ENCODE assay signal across 12 cellular contexts in the genomic region with DNA sequence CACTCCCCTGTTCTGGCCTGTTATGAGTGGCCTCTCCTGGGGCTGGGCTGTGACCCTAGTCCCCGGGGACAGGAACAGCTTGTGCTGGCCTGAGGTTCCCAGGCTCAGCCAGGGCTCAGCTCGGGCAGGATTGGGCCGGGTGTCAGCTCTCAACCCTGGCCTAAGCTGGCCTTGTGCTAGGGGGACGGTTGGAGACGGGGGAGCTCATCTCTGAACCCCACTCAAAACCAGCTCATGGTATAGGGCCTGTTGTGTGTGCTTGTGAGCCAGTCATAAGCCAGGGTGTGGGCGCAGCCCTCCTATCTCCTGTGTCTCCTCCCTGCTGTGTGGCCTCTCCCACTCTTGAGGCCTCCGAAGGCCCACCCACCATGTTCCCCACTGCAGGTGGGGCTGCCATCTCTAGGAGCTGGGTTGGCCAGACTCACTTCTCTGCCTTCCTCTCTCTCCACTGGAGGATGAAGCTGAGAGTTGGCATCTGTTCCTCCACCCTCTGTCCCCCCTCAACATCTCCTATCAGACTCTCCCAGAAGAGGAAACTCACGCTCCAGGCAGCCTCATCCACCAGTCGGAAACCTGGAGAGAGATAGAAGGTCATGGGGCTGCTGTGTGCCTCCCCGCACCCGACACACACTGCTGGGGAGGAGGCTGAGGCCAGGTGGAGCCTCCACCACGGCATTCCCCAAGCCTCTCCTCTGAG. TPM values are rescaled to one million over a fixed set of nuclear protein-coding genes. Genes with fewer than 3 reads are reported as not detected.
DNase-seq lines count a peak whose midpoint lies in the region; ATAC-seq, FAIRE-seq and TF ChIP-seq lines count a peak whose summit lies in the region.
"Had no signal": no experiment of that assay in that cellular context is flagged by ENCODE, and none has a peak within 500 bp of the region (broad histone marks: within the 10 kb centered on the region; RNA-seq: fewer than 3 reads in every experiment).

No MANE protein-coding gene starts in this region.

- in situ Hi-C loops in K562 (cut with MboI), result loop anchor here (5.0 kb wide), 1 partner anchor 32 kb away; no protein-coding TSS in a partner anchor

- peak overlapping the region; percentile 63 for H3K27ac ChIP-seq in K562 (ENCODE audit: extremely low read depth, low read depth, low read length)
- peak overlapping the region; percentile 80 for H3K27ac ChIP-seq in right cardiac atrium (ENCODE audit: low read length)
- peak overlapping the region; percentile 81 for H3K27ac ChIP-seq in skeletal muscle tissue (ENCODE audit: low read depth, low read length)

- H3K36me3 ChIP-seq in K562 (ENCODE audit: control insufficient read depth, insufficient read depth, low read length), result no peaks in the 10 kb centered on the region
- no peaks in the 10 kb centered on the region for H3K36me3 ChIP-seq in skeletal muscle tissue (ENCODE audit: control insufficient read depth in 3 of 3, insufficient read depth in 3 of 3, low read length in 3 of 3)

- H3K79me2 ChIP-seq in K562 (ENCODE audit: control insufficient read depth, insufficient read depth, low read length), result no peaks in the 10 kb centered on the region

- no peak overlapping the region for H3K27ac Mint-ChIP-seq in activated CD4-positive, alpha-beta memory T cell treated with anti-CD3 and anti-CD28 coated beads, Interleukin-2, amount 10 ng/mL, durations not matched to agents 7 days and 5 days
- no peak overlapping the region for H3K27ac Mint-ChIP-seq in activated CD4-positive, alpha-beta T cell treated with anti-CD3 and anti-CD28 coated beads, Interleukin-2, amount 10 ng/mL, durations not matched to agents 7 days and 5 days
- H3K27ac Mint-ChIP-seq: T-helper 1 cell treated with Interleukin-12 subunit alpha and Interleukin-12 subunit beta and Interleukin-4 antibody, amounts not matched to agents 30 μg/mL and 1 μg/mL, for 36 hours had no signal

- FAIRE-seq in K562 (lab: Jason Lieb, UNC), result peak; percentile 88

- H3K9me1 ChIP-seq in K562 (ENCODE audit: control insufficient read depth, insufficient read depth, low read length), result no peaks in the 10 kb centered on the region

- CTCF ChIA-PET in K562 (lab: Yijun Ruan, JAX; ENCODE audit: low intra/inter-chr PET ratio), result interaction anchor here (1.0 to 1.7 kb wide), 2 partner anchors 16 to 25 kb away, joined by 4 to 5 read pairs; partner anchors contain the start of gene LRRC71
- CTCF ChIA-PET in activated CD4-positive, alpha-beta memory T cell treated with anti-CD3 and anti-CD28 coated beads, Interleukin-2, amount 10 ng/mL, durations not matched to agents 7 days and 5 days (lab: Charles Lee), result interaction anchor here (0.8 to 1.8 kb wide), 3 partner anchors 16 to 169 kb away, joined by 3 to 4 read pairs (median 4); no protein-coding TSS in a partner anchor
- CTCF ChIA-PET in activated CD4-positive, alpha-beta T cell treated with anti-CD3 and anti-CD28 coated beads, Interleukin-2, amount 10 ng/mL, durations not matched to agents 7 days and 5 days (lab: Charles Lee), result interaction anchor here (0.5 to 1.9 kb wide), 6 partner anchors 10 to 197 kb away, joined by 3 to 5 read pairs (median 4); no protein-coding TSS in a partner anchor

- H3K4me1 Mint-ChIP-seq in activated CD4-positive, alpha-beta memory T cell treated with anti-CD3 and anti-CD28 coated beads, Interleukin-2, amount 10 ng/mL, durations not matched to agents 7 days and 5 days, result peaks cover 35% of the 10 kb centered on the region
- peaks cover 37% of the 10 kb centered on the region for H3K4me1 Mint-ChIP-seq in activated CD4-positive, alpha-beta T cell treated with anti-CD3 and anti-CD28 coated beads, Interleukin-2, amount 10 ng/mL, durations not matched to agents 7 days and 5 days

- H3K27me3 Mint-ChIP-seq in activated CD4-positive, alpha-beta memory T cell treated with anti-CD3 and anti-CD28 coated beads, Interleukin-2, amount 10 ng/mL, durations not matched to agents 7 days and 5 days, result peaks cover 62% of the 10 kb centered on the region
- peaks cover 50% of the 10 kb centered on the region for H3K27me3 Mint-ChIP-seq in activated CD4-positive, alpha-beta T cell treated with anti-CD3 and anti-CD28 coated beads, Interleukin-2, amount 10 ng/mL, durations not matched to agents 7 days and 5 days

- TF ChIP-seq CTCF in K562 (IDR thresholded peaks at IDR 0.05 in 2 of 3, conservative IDR thresholded peaks at IDR 0.05 in 1 of 3; ENCODE audit: insufficient read depth in 2 of 3, low read depth in 1 of 3, low read length in 3 of 3), result no peak

- TF ChIP-seq RAD21 in K562 (CRISPR knock-in tag; conservative IDR thresholded peaks at IDR 0.05 in 1 of 2, IDR thresholded peaks at IDR 0.05 in 1 of 2), result no peak

- peak; percentile 35; the same call in 1 of the 2 replicates for TF ChIP-seq POLR2A in K562 (conservative IDR thresholded peaks at IDR 0.05)

- H2AFZ ChIP-seq in K562 (ENCODE audit: low read depth, low read length), result peak overlapping the region; percentile 95

- DNase-seq in EL, result peak; percentile 64
- peak; percentile 82 to 91 (median 88) for DNase-seq in K562 (ENCODE audit: extremely low read depth in 1 of 4, low spot score in 3 of 4)
- peak; percentile 66 to 87 (median 83) for DNase-seq in right cardiac atrium
- DNase-seq in activated CD4-positive, alpha-beta memory T cell treated with anti-CD3 and anti-CD28 coated beads, Interleukin-2, amount 10 ng/mL, durations not matched to agents 7 days and 5 days, result no peak
- no peak for DNase-seq in activated CD4-positive, alpha-beta T cell treated with anti-CD3 and anti-CD28 coated beads, Interleukin-2, amount 10 ng/mL, durations not matched to agents 7 days and 5 days
- no peak for DNase-seq in activated CD4-positive, alpha-beta T cell treated with anti-CD3 and anti-CD28 coated beads, Interleukin-2, amount 50 U/mL, for 48 hours
- DNase-seq: activated gamma-delta T cell treated with Interleukin-2 at 50 U/mL for 16 hours, NCI-H345, occipital lobe had no signal

- H3K4me1 ChIP-seq in K562 (replicated peaks in 1 of 2; ENCODE audit: control insufficient read depth in 2 of 2, insufficient read depth in 2 of 2, low read length in 2 of 2) (peaks cover 36 to 58% of the 10 kb centered on the region in 2 experiments), right cardiac atrium (ENCODE audit: control insufficient read depth, insufficient read depth, low read length) (peaks cover under 1% of the 10 kb centered on the region), skeletal muscle tissue (ENCODE audit: control insufficient read depth in 3 of 3, insufficient read depth in 3 of 3, low read length in 3 of 3) (peaks cover 22 to 45% (median 42%) of the 10 kb centered on the region in 3 donors)

- no peaks in the 10 kb centered on the region for H3K9me3 Mint-ChIP-seq in activated CD4-positive, alpha-beta memory T cell treated with anti-CD3 and anti-CD28 coated beads, Interleukin-2, amount 10 ng/mL, durations not matched to agents 7 days and 5 days
- no peaks in the 10 kb centered on the region for H3K9me3 Mint-ChIP-seq in activated CD4-positive, alpha-beta T cell treated with anti-CD3 and anti-CD28 coated beads, Interleukin-2, amount 10 ng/mL, durations not matched to agents 7 days and 5 days
- H3K9me3 Mint-ChIP-seq: T-helper 1 cell treated with Interleukin-12 subunit alpha and Interleukin-12 subunit beta and Interleukin-4 antibody, amounts not matched to agents 30 μg/mL and 1 μg/mL, for 36 hours had no signal

- POLR2A ChIA-PET in K562 (lab: Yijun Ruan, JAX), result interaction anchor here (0.6 to 1.5 kb wide), 10 partner anchors 9 to 235 kb away, joined by 3 to 7 read pairs (median 4); no protein-coding TSS in a partner anchor
- POLR2A ChIA-PET in activated CD4-positive, alpha-beta memory T cell treated with anti-CD3 and anti-CD28 coated beads, Interleukin-2, amount 10 ng/mL, durations not matched to agents 7 days and 5 days (lab: Charles Lee), result interaction anchor here (0.9 kb wide), 1 partner anchor 59 kb away, joined by 5 read pairs; no protein-coding TSS in a partner anchor
- POLR2A ChIA-PET in activated CD4-positive, alpha-beta T cell treated with anti-CD3 and anti-CD28 coated beads, Interleukin-2, amount 10 ng/mL, durations not matched to agents 7 days and 5 days (lab: Charles Lee), result no interaction called here

- no peaks in the 10 kb centered on the region for H3K27me3 ChIP-seq in K562 (ENCODE audit: control insufficient read depth in 2 of 2, insufficient read depth in 2 of 2, low read length in 2 of 2)
- H3K27me3 ChIP-seq in right cardiac atrium (ENCODE audit: control insufficient read depth, insufficient read depth), result no peaks in the 10 kb centered on the region
- H3K27me3 ChIP-seq in skeletal muscle tissue (ENCODE audit: control insufficient read depth in 3 of 3, insufficient read depth in 3 of 3, low read length in 3 of 3), result peaks cover 15 to 22% (median 19%) of the 10 kb centered on the region in 3 donors

- H3K4me3 ChIP-seq in K562 (no peak overlapping the region), right cardiac atrium (ENCODE audit: low read length) (peak overlapping the region; percentile 47), skeletal muscle tissue (ENCODE audit: low read length in 3 of 3) (peak overlapping the region; percentile 58 to 78 (median 68))

- BruUV-seq in K562 (replicated peaks; lab: Mats Ljungman, UMichigan), result no TSS peak

- H3K4me2 ChIP-seq in K562 (ENCODE audit: insufficient read depth, low read length), result peak overlapping the region; percentile 62

- no peaks in the 10 kb centered on the region for H3K36me3 Mint-ChIP-seq in activated CD4-positive, alpha-beta memory T cell treated with anti-CD3 and anti-CD28 coated beads, Interleukin-2, amount 10 ng/mL, durations not matched to agents 7 days and 5 days (ENCODE audit: low read depth)
- no peaks in the 10 kb centered on the region for H3K36me3 Mint-ChIP-seq in activated CD4-positive, alpha-beta T cell treated with anti-CD3 and anti-CD28 coated beads, Interleukin-2, amount 10 ng/mL, durations not matched to agents 7 days and 5 days (ENCODE audit: low read depth)

- intact Hi-C loops in K562 (cut with micrococcal nuclease) (no loop called here), right cardiac atrium (cut with DNase I) (loop anchor here in 1 of 4 donors (5.0 kb wide), 1 partner anchor 32 kb away; no protein-coding TSS in a partner anchor)

- peak; percentile 53; the same call in 1 of the 2 replicates for TF ChIP-seq EP300 in K562 (IDR thresholded peaks at IDR 0.05; ENCODE audit: low read length)

- 10% methylated on average over 10 of the region's 12 CpGs for WGBS in K562 (ENCODE audit: insufficient coverage, low coverage, missing lambda C conversion rate)
- 39% methylated on average over 12 of the region's 12 CpGs for WGBS in right cardiac atrium

- H4K20me1 ChIP-seq in K562 (replicated peaks; ENCODE audit: control insufficient read depth, insufficient read depth, low read length), result no peaks in the 10 kb centered on the region

- H3K9me3 ChIP-seq in K562 (replicated peaks; ENCODE audit: control insufficient read depth, insufficient read depth, low read depth, low read length), result no peaks in the 10 kb centered on the region
- no peaks in the 10 kb centered on the region for H3K9me3 ChIP-seq in right cardiac atrium (ENCODE audit: control insufficient read depth, low read length)
- H3K9me3 ChIP-seq in skeletal muscle tissue (ENCODE audit: control insufficient read depth in 3 of 3, low read length in 3 of 3), result no peaks in the 10 kb centered on the region

- no peak overlapping the region for H3K4me3 Mint-ChIP-seq in activated CD4-positive, alpha-beta memory T cell treated with anti-CD3 and anti-CD28 coated beads, Interleukin-2, amount 10 ng/mL, durations not matched to agents 7 days and 5 days
- no peak overlapping the region for H3K4me3 Mint-ChIP-seq in activated CD4-positive, alpha-beta T cell treated with anti-CD3 and anti-CD28 coated beads, Interleukin-2, amount 10 ng/mL, durations not matched to agents 7 days and 5 days
- H3K4me3 Mint-ChIP-seq: T-helper 1 cell treated with Interleukin-12 subunit alpha and Interleukin-12 subunit beta and Interleukin-4 antibody, amounts not matched to agents 30 μg/mL and 1 μg/mL, for 36 hours had no signal

- H3K9ac ChIP-seq in K562 (ENCODE audit: insufficient read depth in 1 of 2, low read depth in 2 of 2, low read length in 2 of 2) (peak overlapping the region; percentile 43 to 88), skeletal muscle tissue (ENCODE audit: low read depth in 1 of 3, low read length in 3 of 3) (peak overlapping the region; percentile 57 to 82 (median 64))

- peak; percentile 74 for ATAC-seq in K562
- ATAC-seq in right cardiac atrium, result peak; percentile 42 to 43
- ATAC-seq in HG03521 (IDR thresholded peaks at IDR 0.05; ENCODE audit: unreplicated experiment), result no peak

RNA-seq across cellular contexts. Expression of gene PEAR1, which starts 1.3 kb away (rescaled TPM):
- total RNA-seq in K562 (2011; cell fraction: chromatin; rRNA removed; ENCODE audit: low replicate concordance), result 6.2 and 13.8 TPM in 2 replicates
- total RNA-seq in K562 (2011; cell fraction: nucleolus; rRNA removed), result 11.7 and 12.5 TPM in 2 replicates
- 6.5 and 7.2 TPM in 2 replicates for total RNA-seq in K562 (2011; cell fraction: nucleoplasm; rRNA removed)
- total RNA-seq in K562 (2014; rRNA removed) (6.4 and 12.7 TPM in 2 replicates), K562 (2014; rRNA removed; fragmentation: Illumina TruSeq; extraction: Trizol) (2.5 and 2.6 TPM in 2 replicates), K562 (2015; rRNA removed; fragmentation: Illumina TruSeq; extraction: Trizol) (5.9 and 6.0 TPM in 2 replicates), K562 (2021) (5.2 and 6.1 TPM in 2 replicates), right cardiac atrium (10 to 100 TPM in 1 of 4 donors, 1 to 10 TPM in 3; 6.6 to 10.3 (median 8.5) TPM), skeletal muscle tissue (4.7 TPM)
- polyA plus RNA-seq in K562 (2011; rRNA removed) (13.9 and 16.6 TPM in 2 replicates), K562 (2014; fragmentation: Illumina TruSeq; extraction: Trizol) (6.8 and 9.8 TPM in 2 replicates), K562 (2014; fragmentation: Nextera tagmentation; extraction: Ambion mirVana) (1 to 10 TPM in 1 of 2 experiments, under 1 TPM in 1; 0.87 to 1.1 TPM), K562 (2014; rRNA removed) (7.0 and 9.1 TPM in 2 replicates), right cardiac atrium (6.9 TPM)
- polyA plus RNA-seq in K562 (2011; cell fraction: cytosol; rRNA removed), result 17.4 and 33.0 TPM in 2 replicates
- 30.0 and 34.3 TPM in 2 replicates for polyA plus RNA-seq in K562 (2011; cell fraction: nucleus; rRNA removed)
- polyA plus RNA-seq in K562 (2012), result 5.5 and 7.2 TPM in 2 replicates
- 6.3 and 7.1 TPM in 2 replicates for polyA minus RNA-seq in K562 (2011; rRNA and poly(A)+ RNA removed)
- polyA minus RNA-seq in K562 (2011; cell fraction: cytosol; rRNA and poly(A)+ RNA removed), result 7.3 and 8.2 TPM in 2 replicates
- polyA minus RNA-seq in K562 (2011; cell fraction: nucleus; rRNA and poly(A)+ RNA removed), result 6.3 and 12.1 TPM in 2 replicates
- under 1 TPM in 1 of 2 experiments, not detected in 1; 0.05 TPM for total RNA-seq in activated CD4-positive, alpha-beta memory T cell treated with anti-CD3 and anti-CD28 coated beads, Interleukin-2, amount 10 ng/mL, durations not matched to agents 7 days and 5 days
- total RNA-seq in activated CD4-positive, alpha-beta T cell treated with anti-CD3 and anti-CD28 coated beads, Interleukin-2, amount 10 ng/mL, durations not matched to agents 7 days and 5 days, result under 1 TPM; 0.07 to 0.15 TPM

RNA-seq across cellular contexts. Expression of gene LRRC71, which starts 25.6 kb away (rescaled TPM):
- 2.2 and 3.8 TPM in 2 replicates for total RNA-seq in K562 (2011; cell fraction: chromatin; rRNA removed; ENCODE audit: low replicate concordance)
- 2.5 and 4.9 TPM in 2 replicates for total RNA-seq in K562 (2011; cell fraction: nucleolus; rRNA removed)
- total RNA-seq in K562 (2011; cell fraction: nucleoplasm; rRNA removed), result 2.4 and 2.8 TPM in 2 replicates
- 0.64 TPM in 1 of 2 replicates, not detected in the other for total RNA-seq in K562 (2014; rRNA removed)
- total RNA-seq in K562 (2014; rRNA removed; fragmentation: Illumina TruSeq; extraction: Trizol), result 0.22 and 0.51 TPM in 2 replicates
- total RNA-seq in K562 (2015; rRNA removed; fragmentation: Illumina TruSeq; extraction: Trizol), result not detected in 2 replicates
- 0.45 and 1.2 TPM in 2 replicates for total RNA-seq in K562 (2021)
- 0.87 and 1.1 TPM in 2 replicates for polyA plus RNA-seq in K562 (2011; rRNA removed)
- 0.99 and 1.4 TPM in 2 replicates for polyA plus RNA-seq in K562 (2011; cell fraction: cytosol; rRNA removed)
- 2.4 and 4.3 TPM in 2 replicates for polyA plus RNA-seq in K562 (2011; cell fraction: nucleus; rRNA removed)
- 0.90 and 0.99 TPM in 2 replicates for polyA plus RNA-seq in K562 (2012)
- polyA plus RNA-seq in K562 (2014; fragmentation: Illumina TruSeq; extraction: Trizol), result 0.06 and 0.51 TPM in 2 replicates
- under 1 TPM; 0.23 to 0.38 TPM for polyA plus RNA-seq in K562 (2014; fragmentation: Nextera tagmentation; extraction: Ambion mirVana)
- polyA plus RNA-seq in K562 (2014; rRNA removed), result 0.19 and 0.91 TPM in 2 replicates
- polyA minus RNA-seq in K562 (2011; rRNA and poly(A)+ RNA removed), result 0.54 and 0.63 TPM in 2 replicates
- 1.5 TPM in 1 of 2 replicates, not detected in the other for polyA minus RNA-seq in K562 (2011; cell fraction: cytosol; rRNA and poly(A)+ RNA removed)
- 1.1 and 1.4 TPM in 2 replicates for polyA minus RNA-seq in K562 (2011; cell fraction: nucleus; rRNA and poly(A)+ RNA removed)
- total RNA-seq in right cardiac atrium, result under 1 TPM in 1 of 4 donors, not detected in 3; 0.31 TPM
- polyA plus RNA-seq in right cardiac atrium, result 0.18 TPM
- not detected for total RNA-seq in skeletal muscle tissue
- total RNA-seq in activated CD4-positive, alpha-beta memory T cell treated with anti-CD3 and anti-CD28 coated beads, Interleukin-2, amount 10 ng/mL, durations not matched to agents 7 days and 5 days, result not detected
- total RNA-seq in activated CD4-positive, alpha-beta T cell treated with anti-CD3 and anti-CD28 coated beads, Interleukin-2, amount 10 ng/mL, durations not matched to agents 7 days and 5 days, result not detected

RNA-seq across cellular contexts. Expression of gene NTRK1, which starts 34.2 kb away (rescaled TPM):
- total RNA-seq in K562 (2011; cell fraction: chromatin; rRNA removed; ENCODE audit: low replicate concordance), result 54.2 and 208 TPM in 2 replicates
- total RNA-seq in K562 (2011; cell fraction: nucleolus; rRNA removed), result 116 and 182 TPM in 2 replicates
- 78.5 and 79.4 TPM in 2 replicates for total RNA-seq in K562 (2011; cell fraction: nucleoplasm; rRNA removed)
- total RNA-seq in K562 (2014; rRNA removed), result 22.4 and 23.1 TPM in 2 replicates
- 3.3 and 4.8 TPM in 2 replicates for total RNA-seq in K562 (2014; rRNA removed; fragmentation: Illumina TruSeq; extraction: Trizol)
- 4.0 and 4.2 TPM in 2 replicates for total RNA-seq in K562 (2015; rRNA removed; fragmentation: Illumina TruSeq; extraction: Trizol)
- 28.0 and 30.0 TPM in 2 replicates for total RNA-seq in K562 (2021)
- polyA plus RNA-seq in K562 (2011; rRNA removed), result 18.2 and 21.5 TPM in 2 replicates
- polyA plus RNA-seq in K562 (2011; cell fraction: cytosol; rRNA removed), result 16.8 and 66.3 TPM in 2 replicates
- polyA plus RNA-seq in K562 (2011; cell fraction: nucleus; rRNA removed), result 93.6 and 258 TPM in 2 replicates
- polyA plus RNA-seq in K562 (2012), result 23.1 and 95.0 TPM in 2 replicates
- polyA plus RNA-seq in K562 (2014; fragmentation: Illumina TruSeq; extraction: Trizol), result 7.9 and 16.1 TPM in 2 replicates
- polyA plus RNA-seq in K562 (2014; fragmentation: Nextera tagmentation; extraction: Ambion mirVana), result 1 to 10 TPM in 1 of 2 experiments, under 1 TPM in 1; 0.46 to 2.3 TPM
- polyA plus RNA-seq in K562 (2014; rRNA removed), result 23.3 and 26.2 TPM in 2 replicates
- polyA minus RNA-seq in K562 (2011; rRNA and poly(A)+ RNA removed), result 5.4 and 15.6 TPM in 2 replicates
- 13.1 and 24.5 TPM in 2 replicates for polyA minus RNA-seq in K562 (2011; cell fraction: cytosol; rRNA and poly(A)+ RNA removed)
- polyA minus RNA-seq in K562 (2011; cell fraction: nucleus; rRNA and poly(A)+ RNA removed), result 19.4 and 42.9 TPM in 2 replicates
- total RNA-seq in right cardiac atrium, result 1 to 10 TPM; 1.3 to 4.2 (median 1.5) TPM
- 1.1 TPM for polyA plus RNA-seq in right cardiac atrium
- 0.52 TPM for total RNA-seq in skeletal muscle tissue
- total RNA-seq in activated CD4-positive, alpha-beta memory T cell treated with anti-CD3 and anti-CD28 coated beads, Interleukin-2, amount 10 ng/mL, durations not matched to agents 7 days and 5 days, result 1 to 10 TPM; 1.6 to 1.8 TPM
- total RNA-seq in activated CD4-positive, alpha-beta T cell treated with anti-CD3 and anti-CD28 coated beads, Interleukin-2, amount 10 ng/mL, durations not matched to agents 7 days and 5 days, result 1 to 10 TPM; 1.9 to 2.0 TPM
- total RNA-seq: occipital lobe had no signal

RNA-seq across cellular contexts. Expression of gene INSRR, which starts 35.9 kb away (rescaled TPM):
- 0.14 and 1.6 TPM in 2 replicates for total RNA-seq in K562 (2011; cell fraction: chromatin; rRNA removed; ENCODE audit: low replicate concordance)
- 0.66 and 0.67 TPM in 2 replicates for total RNA-seq in K562 (2011; cell fraction: nucleolus; rRNA removed)
- total RNA-seq in K562 (2011; cell fraction: nucleoplasm; rRNA removed), result 0.44 and 0.46 TPM in 2 replicates
- 0.08 TPM in 1 of 2 replicates, not detected in the other for total RNA-seq in K562 (2014; rRNA removed)
- total RNA-seq in K562 (2014; rRNA removed; fragmentation: Illumina TruSeq; extraction: Trizol), result 0.04 TPM in 1 of 2 replicates, not detected in the other
- 0.04 and 0.07 TPM in 2 replicates for total RNA-seq in K562 (2015; rRNA removed; fragmentation: Illumina TruSeq; extraction: Trizol)
- 0.18 TPM in 2 replicates for total RNA-seq in K562 (2021)
- polyA plus RNA-seq in K562 (2011; rRNA removed), result 0.06 and 0.07 TPM in 2 replicates
- polyA plus RNA-seq in K562 (2011; cell fraction: cytosol; rRNA removed), result 0.04 and 0.16 TPM in 2 replicates
- 0.44 and 1.7 TPM in 2 replicates for polyA plus RNA-seq in K562 (2011; cell fraction: nucleus; rRNA removed)
- 0.25 and 0.83 TPM in 2 replicates for polyA plus RNA-seq in K562 (2012)
- polyA plus RNA-seq in K562 (2014; fragmentation: Illumina TruSeq; extraction: Trizol), result 0.03 and 0.06 TPM in 2 replicates
- polyA plus RNA-seq in K562 (2014; fragmentation: Nextera tagmentation; extraction: Ambion mirVana), result not detected
- polyA plus RNA-seq in K562 (2014; rRNA removed), result 0.07 and 0.12 TPM in 2 replicates
- polyA minus RNA-seq in K562 (2011; rRNA and poly(A)+ RNA removed), result 0.09 and 0.21 TPM in 2 replicates
- polyA minus RNA-seq in K562 (2011; cell fraction: cytosol; rRNA and poly(A)+ RNA removed), result not detected in 2 replicates
- polyA minus RNA-seq in K562 (2011; cell fraction: nucleus; rRNA and poly(A)+ RNA removed), result 0.33 and 0.81 TPM in 2 replicates
- total RNA-seq in right cardiac atrium, result under 1 TPM; 0.03 to 0.06 (median 0.06) TPM
- 0.07 TPM for polyA plus RNA-seq in right cardiac atrium
- 0.52 TPM for total RNA-seq in skeletal muscle tissue
- total RNA-seq in activated CD4-positive, alpha-beta memory T cell treated with anti-CD3 and anti-CD28 coated beads, Interleukin-2, amount 10 ng/mL, durations not matched to agents 7 days and 5 days, result under 1 TPM; 0.08 to 0.13 TPM
- total RNA-seq in activated CD4-positive, alpha-beta T cell treated with anti-CD3 and anti-CD28 coated beads, Interleukin-2, amount 10 ng/mL, durations not matched to agents 7 days and 5 days, result under 1 TPM in 1 of 2 experiments, not detected in 1; 0.05 TPM

Comparison
In these comparisons a context has a peak if more than half of its experiments do, and no peak if none do; other contexts are left out.
1. DNase-seq: peak in EL (single experiment), K562 (4 of 4) and right cardiac atrium (3 of 3); none in activated CD4-positive, alpha-beta memory T cell treated with anti-CD3 and anti-CD28 coated beads, Interleukin-2, amount 10 ng/mL, durations not matched to agents 7 days and 5 days (single experiment), activated CD4-positive, alpha-beta T cell treated with anti-CD3 and anti-CD28 coated beads, Interleukin-2, amount 10 ng/mL, durations not matched to agents 7 days and 5 days (single experiment) and activated CD4-positive, alpha-beta T cell treated with anti-CD3 and anti-CD28 coated beads, Interleukin-2, amount 50 U/mL, for 48 hours (0 of 2).
2. Peak in every context shown above with its lines, with median percentiles within 50 percentile points of each other: H3K27ac ChIP-seq.